9 cellular contexts compared by ENCODE assay signal in the genomic region with DNA sequence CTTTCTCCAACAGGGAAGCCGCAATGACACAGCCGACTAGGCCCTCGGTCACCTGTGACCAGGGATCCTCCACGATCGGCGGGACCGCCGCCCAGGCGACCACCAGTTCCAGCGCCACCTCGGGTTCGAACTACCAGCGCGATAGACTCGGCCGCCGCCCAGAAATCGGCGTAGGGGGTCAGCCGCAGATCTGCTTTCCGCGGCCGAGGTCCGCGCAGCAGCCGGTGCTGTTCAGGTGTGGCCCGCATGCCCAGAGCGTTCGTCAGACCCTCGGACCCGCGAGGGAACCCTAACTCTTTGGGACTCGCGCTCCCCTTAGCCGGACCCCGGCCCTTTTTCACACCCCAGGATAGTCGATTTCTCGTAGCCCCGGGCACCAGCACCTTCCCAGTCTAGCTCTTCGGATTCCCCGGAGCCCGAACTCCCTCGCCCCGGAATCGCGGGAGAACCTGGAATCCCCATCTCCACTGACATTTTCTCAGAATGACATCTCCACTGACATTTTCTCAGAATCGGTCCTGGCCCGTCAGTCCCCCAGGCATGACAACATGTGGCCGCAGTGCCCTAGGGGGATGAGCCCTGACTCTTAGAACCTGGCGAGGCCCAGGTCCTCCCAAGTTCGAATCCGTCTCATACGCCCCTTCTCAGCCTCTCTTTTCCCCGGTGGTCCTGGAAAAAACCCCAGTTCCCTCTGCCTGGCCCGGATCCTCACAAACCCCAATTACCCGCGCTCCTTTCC. TPM values are rescaled to one million over a fixed set of nuclear protein-coding genes. Genes with fewer than 3 reads are reported as not detected.
DNase-seq lines count a peak whose midpoint lies in the region; ATAC-seq and TF ChIP-seq lines count a peak whose summit lies in the region.
"Had no signal": no experiment of that assay in that cellular context is flagged by ENCODE, and none has a peak within 500 bp of the region (broad histone marks: within the 10 kb centered on the region; RNA-seq: fewer than 3 reads in every experiment).

No MANE protein-coding gene starts in this region.

- TF ChIP-seq CTCF in astrocyte of the spinal cord (IDR thresholded peaks at IDR 0.05; ENCODE audit: low read depth, low read length) (no peak), left lung (IDR thresholded peaks at IDR 0.05) (no peak)

- no peak overlapping the region for H3K27ac ChIP-seq in left lung
- H3K27ac ChIP-seq in stomach smooth muscle (ENCODE audit: low read length) = no peak overlapping the region

- peak overlapping the region; percentile 67 for H3K4me3 ChIP-seq in astrocyte of the spinal cord (ENCODE audit: low read depth, low read length)
- H3K4me3 ChIP-seq in left lung = peak overlapping the region; percentile 46
- peak overlapping the region; percentile 78 to 83 for H3K4me3 ChIP-seq in stomach smooth muscle (ENCODE audit: low read length in 2 of 2)

- H3K9me3 ChIP-seq in left lung (no peaks in the 10 kb centered on the region), stomach smooth muscle (ENCODE audit: control insufficient read depth in 2 of 2, low read length in 2 of 2) (no peaks in the 10 kb centered on the region)
- H3K9me3 ChIP-seq: A549 had no signal

- no peaks in the 10 kb centered on the region for H3K9me3 Mint-ChIP-seq in activated CD4-positive, alpha-beta T cell treated with anti-CD3 and anti-CD28 coated beads for 36 hours (ENCODE audit: low read depth)

- POLR2A ChIA-PET in activated CD4-positive, alpha-beta T cell treated with anti-CD3 and anti-CD28 coated beads for 36 hours (lab: Charles Lee) = interaction anchor here (0.6 kb wide), 1 partner anchor 59 kb away, joined by 3 read pairs; no protein-coding TSS in a partner anchor

- H3K36me3 ChIP-seq in left lung = no peaks in the 10 kb centered on the region
- no peaks in the 10 kb centered on the region for H3K36me3 ChIP-seq in stomach smooth muscle (ENCODE audit: control insufficient read depth in 2 of 2, insufficient read depth in 2 of 2, low read length in 2 of 2)

- no peak for ATAC-seq in activated CD4-positive, alpha-beta T cell treated with anti-CD3 and anti-CD28 coated beads for 36 hours
- no peak for ATAC-seq in left lung
- no peak for ATAC-seq in GM18909 (IDR thresholded peaks at IDR 0.05; ENCODE audit: poor library complexity, unreplicated experiment)
- ATAC-seq in HG03139 (IDR thresholded peaks at IDR 0.05; ENCODE audit: unreplicated experiment) = no peak

- CTCF ChIA-PET in activated CD4-positive, alpha-beta T cell treated with anti-CD3 and anti-CD28 coated beads for 36 hours (lab: Charles Lee) = interaction anchor here (1.2 to 3.9 kb wide), 3 partner anchors 8 to 72 kb away, joined by 3 to 26 read pairs (median 3); partner anchors contain the start of gene LSM11

- in situ Hi-C loops in astrocyte of the spinal cord (cut with HindIII; ENCODE audit: low sequenced_read_pairs) = no loop called here

- peaks cover 23% of the 10 kb centered on the region for H3K4me1 Mint-ChIP-seq in activated CD4-positive, alpha-beta T cell treated with anti-CD3 and anti-CD28 coated beads for 36 hours

- H3K9ac ChIP-seq in stomach smooth muscle (ENCODE audit: low read length in 2 of 2) = peak overlapping the region; percentile 23 to 64

- H3K4me3 Mint-ChIP-seq in activated CD4-positive, alpha-beta T cell treated with anti-CD3 and anti-CD28 coated beads for 36 hours = peak overlapping the region; percentile 81

- peak overlapping the region; percentile 83 for H3K27ac Mint-ChIP-seq in activated CD4-positive, alpha-beta T cell treated with anti-CD3 and anti-CD28 coated beads for 36 hours

- H3K27me3 Mint-ChIP-seq in activated CD4-positive, alpha-beta T cell treated with anti-CD3 and anti-CD28 coated beads for 36 hours = peaks cover 16% of the 10 kb centered on the region

- H3K27me3 ChIP-seq in left lung (peaks cover 6 to 46% of the 10 kb centered on the region in 2 donors), stomach smooth muscle (ENCODE audit: control insufficient read depth in 1 of 2, insufficient read depth in 2 of 2, low read length in 2 of 2) (peaks cover 3 to 22% of the 10 kb centered on the region in 2 donors)

- H3K4me1 ChIP-seq in left lung (peaks cover 0 to 16% of the 10 kb centered on the region in 2 donors), stomach smooth muscle (ENCODE audit: control insufficient read depth, insufficient read depth, low read length) (peaks cover 15% of the 10 kb centered on the region)

- intact Hi-C loops in activated CD4-positive, alpha-beta T cell treated with anti-CD3 and anti-CD28 coated beads for 36 hours (cut with DNase I, micrococcal nuclease) = loop anchor here in 1 of 2 experiments (5.0 kb wide), 1 partner anchor 69 kb away; no protein-coding TSS in a partner anchor
- intact Hi-C loops in left lung (cut with DNase I) = no loop called here

- DNase-seq in activated CD4-positive, alpha-beta T cell treated with anti-CD3 and anti-CD28 coated beads for 36 hours = no peak
- no peak for DNase-seq in activated CD4-positive, alpha-beta T cell treated with anti-CD3 and anti-CD28 coated beads, Interleukin-2, amount 50 U/mL, for 48 hours
- DNase-seq in astrocyte of the spinal cord (ENCODE audit: low read depth, low spot score) (no peak), left lung (peak in 1 of 2 donors; percentile 70), DMS153 treated with DMSO at 0.1 percent for 48 hours (lab: John Stamatoyannopoulos, UW; ENCODE audit: unreplicated experiment) (no peak)

- no peaks in the 10 kb centered on the region for H3K36me3 Mint-ChIP-seq in activated CD4-positive, alpha-beta T cell treated with anti-CD3 and anti-CD28 coated beads for 36 hours (ENCODE audit: low read depth)

RNA-seq across cellular contexts. Expression of gene C5orf52, which starts 0.4 kb away (rescaled TPM):
- not detected for total RNA-seq in activated CD4-positive, alpha-beta T cell treated with anti-CD3 and anti-CD28 coated beads for 36 hours
- total RNA-seq in left lung = not detected

RNA-seq across cellular contexts. Expression of gene SOX30, which starts 19.5 kb away (rescaled TPM):
- total RNA-seq in activated CD4-positive, alpha-beta T cell treated with anti-CD3 and anti-CD28 coated beads for 36 hours = under 1 TPM; 0.18 to 0.44 TPM
- total RNA-seq in left lung = under 1 TPM in 1 of 2 donors, not detected in 1; 0.15 TPM

RNA-seq across cellular contexts. Expression of gene THG1L, which starts 59.5 kb away (rescaled TPM):
- total RNA-seq in activated CD4-positive, alpha-beta T cell treated with anti-CD3 and anti-CD28 coated beads for 36 hours = 10 to 100 TPM; 29.9 to 33.8 TPM
- 1 to 10 TPM; 8.8 to 9.4 TPM for total RNA-seq in left lung
